Comparison of ENCODE assay signal across 10 cellular contexts in genomic region chr5:168104811-168105481, GRCh38.
DNase-seq lines count a peak whose midpoint lies in the region; ATAC-seq and TF ChIP-seq lines count a peak whose summit lies in the region.
"Had no signal": no experiment of that assay in that cellular context is flagged by ENCODE, and none has a peak within 500 bp of the region (broad histone marks: within the 10 kb centered on the region; RNA-seq: fewer than 3 reads in every experiment).

No MANE protein-coding gene starts in this region.

- H3K9me3 ChIP-seq in left ventricle myocardium inferior (replicated peaks) (no peaks in the 10 kb centered on the region), upper lobe of right lung (no peaks in the 10 kb centered on the region)

- TF ChIP-seq CTCF in left ventricle myocardium inferior (IDR thresholded peaks at IDR 0.05; ENCODE audit: borderline replicate concordance) (no peak), brain microvascular endothelial cell (IDR thresholded peaks at IDR 0.05; ENCODE audit: low read depth, low read length, missing control alignments) (peak; percentile 10), upper lobe of right lung (IDR thresholded peaks at IDR 0.05) (no peak), RWPE1 (conservative IDR thresholded peaks at IDR 0.05; ENCODE audit: low read depth) (no peak)

- H3K4me3 ChIP-seq in left ventricle myocardium inferior (no peak overlapping the region), brain microvascular endothelial cell (ENCODE audit: low read depth, low read length) (no peak overlapping the region), upper lobe of right lung (no peak overlapping the region)

- H3K27ac ChIP-seq in left ventricle myocardium inferior (replicated peaks) (peak overlapping the region; percentile 12), brain microvascular endothelial cell (no peak overlapping the region), upper lobe of right lung (no peak overlapping the region), RWPE1 (no peak overlapping the region)

- DNase-seq in left ventricle myocardium inferior (no peak), cardiac septum (ENCODE audit: low spot score) (no peak), brain microvascular endothelial cell (no peak), kidney tubule cell (ENCODE audit: low spot score) (peak; percentile 50), upper lobe of right lung (no peak), NCI-H526 treated with DMSO at 0.1 percent for 48 hours (lab: John Stamatoyannopoulos, UW) (no peak), RWPE1 (ENCODE audit: low spot score) (no peak), SHP77 (lab: John Stamatoyannopoulos, UW) (no peak)
- DNase-seq: kidney glomerular epithelial cell, NCI-H187 had no signal

- H3K36me3 ChIP-seq in left ventricle myocardium inferior (no peaks in the 10 kb centered on the region), brain microvascular endothelial cell (replicated peaks) (no peaks in the 10 kb centered on the region), upper lobe of right lung (no peaks in the 10 kb centered on the region)

- peaks cover 28% of the 10 kb centered on the region for H3K4me1 ChIP-seq in left ventricle myocardium inferior
- H3K4me1 ChIP-seq in upper lobe of right lung: no peaks in the 10 kb centered on the region

- peak; percentile 16 for ATAC-seq in upper lobe of right lung

- CTCF ChIA-PET in RWPE1 (lab: Yijun Ruan, JAX): no interaction called here

- in situ Hi-C loops in brain microvascular endothelial cell (cut with HindIII; ENCODE audit: low pct_ligation_motif_present, low sequenced_read_pairs): no loop called here

- intact Hi-C loops in left ventricle myocardium inferior (cut with micrococcal nuclease): no loop called here
- intact Hi-C loops in cardiac septum (cut with DNase I): no loop called here
- intact Hi-C loops in upper lobe of right lung (cut with DNase I): no loop called here

- POLR2A ChIA-PET in RWPE1 (lab: Yijun Ruan, JAX; ENCODE audit: low non-redundant PET): no interaction called here

- peaks cover 3% of the 10 kb centered on the region for H3K27me3 ChIP-seq in left ventricle myocardium inferior (ENCODE audit: low read depth)
- H3K27me3 ChIP-seq in brain microvascular endothelial cell (replicated peaks): no peaks in the 10 kb centered on the region
- H3K27me3 ChIP-seq in upper lobe of right lung: no peaks in the 10 kb centered on the region
